ENCODE assay signal across 8 cellular contexts in genomic region chr6:14066782-14067406, GRCh38. TPM values are rescaled to one million over a fixed set of nuclear protein-coding genes. Genes with fewer than 3 reads are reported as not detected.
DNase-seq lines count a peak whose midpoint lies in the region; ATAC-seq and TF ChIP-seq lines count a peak whose summit lies in the region.

No MANE protein-coding gene starts in this region.

- H3K36me3 ChIP-seq in CD4-positive, CD25-positive, alpha-beta regulatory T cell (ENCODE audit: control insufficient read depth, insufficient read depth, low read length): no peaks in the 10 kb centered on the region
- H3K36me3 ChIP-seq in lower lobe of right lung: no peaks in the 10 kb centered on the region
- no peaks in the 10 kb centered on the region for H3K36me3 ChIP-seq in uterus

- H3K27ac ChIP-seq in CD4-positive, CD25-positive, alpha-beta regulatory T cell (ENCODE audit: insufficient read depth, low read length, poor library complexity, severe bottlenecking): no peak overlapping the region
- no peak overlapping the region for H3K27ac ChIP-seq in lower lobe of right lung
- H3K27ac ChIP-seq in uterus: no peak overlapping the region

- peaks cover 0 to 4% of the 10 kb centered on the region in 2 experiments for H3K9me3 ChIP-seq in CD4-positive, CD25-positive, alpha-beta regulatory T cell (ENCODE audit: control insufficient read depth in 2 of 2, low read length in 2 of 2)
- H3K9me3 ChIP-seq in lower lobe of right lung (no peaks in the 10 kb centered on the region), uterus (no peaks in the 10 kb centered on the region)

- H3K4me3 ChIP-seq in CD4-positive, CD25-positive, alpha-beta regulatory T cell (ENCODE audit: low read depth, low read length): no peak overlapping the region
- H3K4me3 ChIP-seq in lower lobe of right lung: no peak overlapping the region
- H3K4me3 ChIP-seq in uterus: no peak overlapping the region

- no peak overlapping the region for H3K27ac Mint-ChIP-seq in CD4-positive, CD25-positive, alpha-beta regulatory T cell

- TF ChIP-seq CTCF in lower lobe of right lung (IDR thresholded peaks at IDR 0.05): peak; percentile 60
- TF ChIP-seq CTCF in uterus (IDR thresholded peaks at IDR 0.05): peak; percentile 61 to 84 (median 71)

- no peaks in the 10 kb centered on the region for H3K36me3 Mint-ChIP-seq in CD4-positive, CD25-positive, alpha-beta regulatory T cell

- H3K27me3 Mint-ChIP-seq in CD4-positive, CD25-positive, alpha-beta regulatory T cell: peaks cover 28% of the 10 kb centered on the region

- TF ChIP-seq POLR2A in uterus (IDR thresholded peaks at IDR 0.05): no peak

- H3K9me3 Mint-ChIP-seq in CD4-positive, CD25-positive, alpha-beta regulatory T cell: peaks cover 0 to 9% (median 1%) of the 10 kb centered on the region in 7 donors

- peak in 2 of 3 donors; percentile 49 to 73 for DNase-seq in CD4-positive, CD25-positive, alpha-beta regulatory T cell
- DNase-seq in LoVo (ENCODE audit: low spot score): peak; percentile 70
- DNase-seq in RPMI7951 (ENCODE audit: low read depth): peak; percentile 77
- peak; percentile 84 for DNase-seq in dermis blood vessel endothelial cell
- DNase-seq in lower lobe of right lung: no peak
- DNase-seq in uterus: peak in 1 of 2 donors; percentile 24
- DNase-seq in stimulated activated CD4-positive, alpha-beta T cell treated with anti-CD3 and anti-CD28 coated beads, Interleukin-2, amount 100 ng/mL, for 24 hours: no peak

- intact Hi-C loops in lower lobe of right lung (cut with DNase I): loop anchor here (10.0 kb wide), 1 partner anchor 152 kb away; no protein-coding TSS in a partner anchor
- intact Hi-C loops in uterus (cut with DNase I; ENCODE audit: low total_unique reads): no loop called here

- H3K27me3 ChIP-seq in CD4-positive, CD25-positive, alpha-beta regulatory T cell (ENCODE audit: control insufficient read depth, insufficient read depth, low read length): peaks cover 15% of the 10 kb centered on the region
- peaks cover 6% of the 10 kb centered on the region for H3K27me3 ChIP-seq in lower lobe of right lung (ENCODE audit: low read depth)
- no peaks in the 10 kb centered on the region for H3K27me3 ChIP-seq in uterus

- peak; percentile 73 to 75 for ATAC-seq in CD4-positive, CD25-positive, alpha-beta regulatory T cell (ENCODE audit: low read depth in 2 of 2)
- peak; percentile 67 for ATAC-seq in GM18867 (IDR thresholded peaks at IDR 0.05; ENCODE audit: unreplicated experiment)
- peak; percentile 87 for ATAC-seq in lower lobe of right lung

- peak overlapping the region in 1 of 4 donors; percentile 39 for H3K4me3 Mint-ChIP-seq in CD4-positive, CD25-positive, alpha-beta regulatory T cell

- H3K4me1 Mint-ChIP-seq in CD4-positive, CD25-positive, alpha-beta regulatory T cell: peaks cover 0 to 4% (median 3%) of the 10 kb centered on the region in 4 donors

- H3K4me1 ChIP-seq in CD4-positive, CD25-positive, alpha-beta regulatory T cell (ENCODE audit: control insufficient read depth, insufficient read depth, low read length, poor library complexity, severe bottlenecking): peaks cover 5% of the 10 kb centered on the region
- H3K4me1 ChIP-seq in lower lobe of right lung (no peaks in the 10 kb centered on the region), uterus (no peaks in the 10 kb centered on the region)

RNA-seq across cellular contexts. Expression of gene CD83, which starts 50.7 kb away (rescaled TPM):
- total RNA-seq in CD4-positive, CD25-positive, alpha-beta regulatory T cell: 76.8 TPM
- 1 to 10 TPM; 2.4 to 5.6 (median 4.2) TPM for polyA plus RNA-seq in CD4-positive, CD25-positive, alpha-beta regulatory T cell
- 12.8 and 14.9 TPM in 2 replicates for total RNA-seq in RPMI7951 (2014; rRNA removed; shearing (Covaris generic))
- total RNA-seq in dermis blood vessel endothelial cell: 2.9 and 5.3 TPM in 2 replicates
- 25.0 TPM for total RNA-seq in lower lobe of right lung
- 10 to 100 TPM in 1 of 4 donors, 1 to 10 TPM in 3; 2.0 to 16.9 (median 7.9) TPM for total RNA-seq in uterus

Comparison
In these comparisons a context has a peak if more than half of its experiments do, and no peak if none do; other contexts are left out.
1. DNase-seq: peak in CD4-positive, CD25-positive, alpha-beta regulatory T cell (2 of 3), LoVo (single experiment), RPMI7951 (single experiment) and dermis blood vessel endothelial cell (single experiment); none in lower lobe of right lung (single experiment) and stimulated activated CD4-positive, alpha-beta T cell treated with anti-CD3 and anti-CD28 coated beads, Interleukin-2, amount 100 ng/mL, for 24 hours (0 of 2).
2. Peak in every context shown above with its lines, with median percentiles within 50 percentile points of each other: ATAC-seq.